Comparison of ENCODE assay signal across 8 cellular contexts in genomic region chr2:64325852-64326577, GRCh38.
DNase-seq lines count a peak whose midpoint lies in the region; ATAC-seq lines count a peak whose summit lies in the region.

No MANE protein-coding gene starts in this region.

- ATAC-seq in GM19468 (IDR thresholded peaks at IDR 0.05; ENCODE audit: extremely low read depth, unreplicated experiment) (peak; percentile 86), HG03460 (IDR thresholded peaks at IDR 0.05; ENCODE audit: unreplicated experiment) (peak; percentile 80)

- peak; percentile 22 for DNase-seq in activated effector memory CD4-positive, alpha-beta T cell treated with Interleukin-2 at 50 U/mL for 16 hours
- DNase-seq in stimulated activated CD8-positive, alpha-beta memory T cell treated with anti-CD3 and anti-CD28 coated beads, Interleukin-7, amount 100 ng/mL, for 4 hours (ENCODE audit: low read depth in 2 of 2), result peak; percentile 31 to 51
- DNase-seq in cardiac septum (ENCODE audit: low spot score) (no peak), NOMO-1 (lab: John Stamatoyannopoulos, UW; ENCODE audit: unreplicated experiment in 2 of 2) (no peak), nucleus accumbens (lab: John Stamatoyannopoulos, UW) (no peak), T-helper 9 cell (no peak)

- intact Hi-C loops in cardiac septum (cut with DNase I), result loop anchor here (5.0 kb wide), 1 partner anchor 184 kb away; the partner anchor contains the start of gene PELI1

Comparison
In these comparisons a context has a peak if more than half of its experiments do, and no peak if none do; other contexts are left out.
1. DNase-seq: peak in activated effector memory CD4-positive, alpha-beta T cell treated with Interleukin-2 at 50 U/mL for 16 hours (single experiment) and stimulated activated CD8-positive, alpha-beta memory T cell treated with anti-CD3 and anti-CD28 coated beads, Interleukin-7, amount 100 ng/mL, for 4 hours (2 of 2); none in cardiac septum (single experiment), NOMO-1 (0 of 2), nucleus accumbens (0 of 56) and T-helper 9 cell (single experiment).